Comparison of ENCODE assay signal across 8 cellular contexts in genomic region chr21:46636550-46637289, GRCh38. TPM values are rescaled to one million over a fixed set of nuclear protein-coding genes. Genes with fewer than 3 reads are reported as not detected.
DNase-seq lines count a peak whose midpoint lies in the region; ATAC-seq and TF ChIP-seq lines count a peak whose summit lies in the region.

No MANE protein-coding gene starts in this region.

- peak overlapping the region; percentile 96 for H3K9ac ChIP-seq in mammary epithelial cell (ENCODE audit: insufficient read depth, low read length)

- H4K20me1 ChIP-seq in mammary epithelial cell (ENCODE audit: insufficient read depth, low read length), result peaks cover 4% of the 10 kb centered on the region

- WGBS in mammary epithelial cell (ENCODE audit: low coverage, missing lambda C conversion rate), result 26% methylated on average over 7 of the region's 7 CpGs

- CTCF ChIA-PET in mammary epithelial cell (lab: Charles Lee; ENCODE audit: low non-redundant PET), result no interaction called here

- peaks cover 3% of the 10 kb centered on the region for H3K36me3 ChIP-seq in mammary epithelial cell (ENCODE audit: insufficient read depth, low read length)

- no peak for TF ChIP-seq CTCF in mammary epithelial cell (conservative IDR thresholded peaks at IDR 0.05 in 1 of 2, IDR thresholded peaks at IDR 0.05 in 1 of 2; ENCODE audit: extremely low read depth in 1 of 2, insufficient read depth in 1 of 2, low read depth in 1 of 2, low read length in 2 of 2)

- in situ Hi-C loops in mammary epithelial cell (cut with MboI; ENCODE audit: low sequenced_read_pairs in 2 of 2), result no loop called here

- ATAC-seq in GM21717 (IDR thresholded peaks at IDR 0.05; ENCODE audit: unreplicated experiment), result no peak
- ATAC-seq in HG03108 (IDR thresholded peaks at IDR 0.05; ENCODE audit: unreplicated experiment), result no peak
- ATAC-seq in left colon, result no peak

- intact Hi-C loops in mammary epithelial cell (cut with micrococcal nuclease) (no loop called here), left colon (cut with DNase I, micrococcal nuclease) (no loop called here)

- H3K27me3 ChIP-seq in mammary epithelial cell (ENCODE audit: insufficient read depth, low read length) (no peaks in the 10 kb centered on the region), mononuclear cell (ENCODE audit: insufficient read depth, low read length) (no peaks in the 10 kb centered on the region)

- dilution Hi-C loops in mammary epithelial cell (cut with HindIII; ENCODE audit: low sequenced_read_pairs), result no loop called here

- H3K27ac ChIP-seq in mammary epithelial cell (ENCODE audit: insufficient read depth, low read depth, low read length), result peak overlapping the region; percentile 94

- H3K4me1 ChIP-seq in mammary epithelial cell (ENCODE audit: insufficient read depth, low read length) (peaks cover 23% of the 10 kb centered on the region), mononuclear cell (ENCODE audit: insufficient read depth, low read length) (peaks cover 54% of the 10 kb centered on the region)

- H3K4me3 ChIP-seq in mammary epithelial cell (replicated peaks in 1 of 3; ENCODE audit: insufficient read depth in 1 of 3, low read depth in 2 of 3, low read length in 3 of 3) (peak overlapping the region; percentile 68 to 100 (median 90)), mononuclear cell (ENCODE audit: low read length) (peak overlapping the region; percentile 100)

- H3K79me2 ChIP-seq in mammary epithelial cell (ENCODE audit: insufficient read depth, low read length), result peaks cover 55% of the 10 kb centered on the region

- peak overlapping the region; percentile 89 for H3K4me2 ChIP-seq in mammary epithelial cell (ENCODE audit: insufficient read depth, low read depth, low read length)

- no peaks in the 10 kb centered on the region for H3K9me3 ChIP-seq in mammary epithelial cell (replicated peaks; ENCODE audit: insufficient read depth, low read length)
- no peaks in the 10 kb centered on the region for H3K9me3 ChIP-seq in mononuclear cell (ENCODE audit: low read depth, low read length)

- peak overlapping the region; percentile 96 for H2AFZ ChIP-seq in mammary epithelial cell (ENCODE audit: low read depth, low read length)

- DNase-seq in stimulated activated naive CD4-positive, alpha-beta T cell (lab: John Stamatoyannopoulos, UW), result peak in 5 of 6 experiments; percentile 10 to 65 (median 51)
- no peak for DNase-seq in stimulated activated naive CD4-positive, alpha-beta T cell treated with Interleukin-2 at 50 U/mL for 16 hours (lab: John Stamatoyannopoulos, UW)
- no peak for DNase-seq in mammary epithelial cell
- no peak for DNase-seq in hippocampal formation (lab: John Stamatoyannopoulos, UW)
- no peak for DNase-seq in left colon

- TSS peak; percentile 35 for BruUV-seq in mammary epithelial cell (replicated peaks; lab: Mats Ljungman, UMichigan)

RNA-seq across cellular contexts. Expression of gene PRMT2, which starts 1.2 kb away (rescaled TPM):
- 100 to 1,000 TPM in 1 of 2 donors, 10 to 100 TPM in 1; 83.8 to 108 TPM for total RNA-seq in mammary epithelial cell
- polyA plus RNA-seq in mammary epithelial cell, result 116 TPM
- polyA minus RNA-seq in mammary epithelial cell, result 42.8 TPM
- total RNA-seq in mononuclear cell, result 96.7 TPM
- 10 to 100 TPM; 63.2 to 77.3 TPM for total RNA-seq in left colon

RNA-seq across cellular contexts. Expression of gene S100B, which starts 31.8 kb away (rescaled TPM):
- total RNA-seq in mammary epithelial cell (1 to 10 TPM in 1 of 2 donors, not detected in 1; 1.2 TPM), mononuclear cell (20.8 TPM), left colon (1 to 10 TPM; 1.0 to 7.4 TPM)
- polyA plus RNA-seq in mammary epithelial cell, result 2.1 TPM
- 9.3 TPM for polyA minus RNA-seq in mammary epithelial cell

Comparison
In these comparisons a context has a peak if more than half of its experiments do, and no peak if none do; other contexts are left out.
1. DNase-seq: peak in stimulated activated naive CD4-positive, alpha-beta T cell (5 of 6); none in stimulated activated naive CD4-positive, alpha-beta T cell treated with Interleukin-2 at 50 U/mL for 16 hours (single experiment), mammary epithelial cell (single experiment), hippocampal formation (0 of 2) and left colon (0 of 2).